8 cellular contexts compared by ENCODE assay signal in the genomic region with DNA sequence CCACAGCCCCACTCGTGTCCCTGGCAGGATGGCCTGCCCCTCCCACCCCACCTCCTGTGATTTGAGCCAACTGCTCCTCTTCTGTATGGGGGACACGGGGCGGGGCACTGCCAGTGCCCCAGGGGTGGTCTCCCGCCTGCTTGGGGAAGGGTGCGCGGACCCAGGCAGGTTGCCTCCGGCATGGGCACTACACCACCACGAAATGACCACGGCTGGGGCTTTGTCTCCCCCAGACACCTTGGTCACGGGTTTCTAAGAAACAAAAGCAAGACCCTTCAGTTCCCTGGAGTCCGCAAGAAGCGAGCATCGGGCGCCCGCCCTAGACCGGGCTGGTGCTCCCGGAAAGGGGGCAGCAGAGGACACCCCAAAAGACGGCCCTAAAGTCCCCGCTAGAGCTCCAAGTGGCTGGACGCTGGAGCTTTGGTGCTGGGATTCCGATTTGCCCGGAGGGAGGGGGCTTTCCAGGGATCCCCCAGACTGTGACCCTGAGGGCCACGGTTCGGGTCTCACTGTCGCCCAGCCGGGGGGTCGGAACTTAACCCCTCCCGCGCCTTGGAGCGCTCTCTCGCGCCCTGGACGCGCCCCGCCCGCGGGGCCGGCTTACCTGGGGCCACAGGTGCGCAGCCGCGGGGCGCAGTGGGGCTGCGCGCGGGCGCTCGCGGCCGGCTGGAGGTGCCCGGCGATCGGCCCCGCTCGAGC.
DNase-seq lines count a peak whose midpoint lies in the region; FAIRE-seq and TF ChIP-seq lines count a peak whose summit lies in the region.

No MANE protein-coding gene starts in this region.

- 1% methylated on average over 46 to 53 of the region's 54 CpGs for WGBS in GM23248 (ENCODE audit: low coverage in 1 of 2, low lambda C conversion rate in 2 of 2, missing lambda C conversion rate in 2 of 2), 2 experiments
- 3 to 6% (median 4%) methylated on average over 43 to 54 of the region's 54 CpGs for WGBS in small intestine, 3 donors

- in situ Hi-C loops in GM23248 (cut with MboI), result no loop called here

- H3K9me2 ChIP-seq in GM23248 (ENCODE audit: insufficient read depth), result no peaks in the 10 kb centered on the region

- no peak overlapping the region for H3K27ac Mint-ChIP-seq in activated naive CD4-positive, alpha-beta T cell treated with anti-CD3 and anti-CD28 coated beads for 36 hours

- H3K9ac ChIP-seq in GM23248, result peak overlapping the region; percentile 47
- peak overlapping the region; percentile 10 to 79 for H3K9ac ChIP-seq in kidney (ENCODE audit: low read length in 2 of 2)

- H3K9me3 Mint-ChIP-seq in activated naive CD4-positive, alpha-beta T cell treated with anti-CD3 and anti-CD28 coated beads for 36 hours, result no peaks in the 10 kb centered on the region

- H3K9me3 ChIP-seq in GM23248 (ENCODE audit: low read depth) (no peaks in the 10 kb centered on the region), kidney (ENCODE audit: control insufficient read depth in 1 of 2, low read length in 2 of 2) (no peaks in the 10 kb centered on the region), small intestine (ENCODE audit: control insufficient read depth, low read depth) (no peaks in the 10 kb centered on the region)

- peak overlapping the region; percentile 69 for H3K4me2 ChIP-seq in GM23248 (ENCODE audit: unreplicated experiment)

- H3K27ac ChIP-seq in GM23248 (no peak overlapping the region), kidney (ENCODE audit: low read depth in 2 of 2, low read length in 2 of 2) (peak overlapping the region; percentile 16 to 28), small intestine (ENCODE audit: low read depth in 1 of 2, low read length in 1 of 2) (no peak overlapping the region)

- H3K79me2 ChIP-seq in GM23248 (ENCODE audit: insufficient read depth), result no peaks in the 10 kb centered on the region

- H3K4me3 ChIP-seq in GM23248 (peak overlapping the region; percentile 71), bronchial epithelial cell (ENCODE audit: low read depth, low read length) (peak overlapping the region; percentile 49), kidney (ENCODE audit: low read length in 2 of 2) (peak overlapping the region; percentile 66 to 67), small intestine (ENCODE audit: low read depth in 1 of 2, low read length in 2 of 2) (peak overlapping the region; percentile 2 to 45)

- FAIRE-seq in bronchial epithelial cell (lab: Jason Lieb, UNC), result no peak
- no peak for FAIRE-seq in kidney (lab: Jason Lieb, UNC)
- FAIRE-seq in small intestine (lab: Jason Lieb, UNC), result no peak

- DNase-seq in GM23248, result peak; percentile 38
- DNase-seq in bronchial epithelial cell (ENCODE audit: low read depth), result no peak
- peak; percentile 70 for DNase-seq in kidney
- DNase-seq in small intestine, result no peak
- DNase-seq in foreskin melanocyte, result no peak
- no peak for DNase-seq in SKM-1 (lab: John Stamatoyannopoulos, UW; ENCODE audit: unreplicated experiment)
- DNase-seq in KG1 (lab: John Stamatoyannopoulos, UW), result no peak
- DNase-seq in activated naive CD4-positive, alpha-beta T cell treated with anti-CD3 and anti-CD28 coated beads for 36 hours, result no peak

- no peaks in the 10 kb centered on the region for H4K20me1 ChIP-seq in GM23248 (ENCODE audit: insufficient read depth)

- H2AFZ ChIP-seq in GM23248, result peak overlapping the region; percentile 54

- H3K4me1 Mint-ChIP-seq in activated naive CD4-positive, alpha-beta T cell treated with anti-CD3 and anti-CD28 coated beads for 36 hours (ENCODE audit: low read depth), result peaks cover 2% of the 10 kb centered on the region

- peaks cover 10% of the 10 kb centered on the region; the same call in 1 of the 2 replicates for H3F3A ChIP-seq in GM23248 (ENCODE audit: insufficient read depth)

- TF ChIP-seq CTCF in bronchial epithelial cell (IDR thresholded peaks at IDR 0.05; ENCODE audit: insufficient read depth, low read length, severe bottlenecking), result no peak
- no peak for TF ChIP-seq CTCF in kidney (IDR thresholded peaks at IDR 0.05; ENCODE audit: borderline replicate concordance, extremely low read depth, insufficient read depth)

- H3K27me3 Mint-ChIP-seq in activated naive CD4-positive, alpha-beta T cell treated with anti-CD3 and anti-CD28 coated beads for 36 hours (ENCODE audit: low read depth), result peaks cover 48% of the 10 kb centered on the region

- CTCF ChIA-PET in activated naive CD4-positive, alpha-beta T cell treated with anti-CD3 and anti-CD28 coated beads for 36 hours (lab: Charles Lee), result no interaction called here

- intact Hi-C loops in kidney (cut with DNase I), result no loop called here
- intact Hi-C loops in activated naive CD4-positive, alpha-beta T cell treated with anti-CD3 and anti-CD28 coated beads for 36 hours (cut with micrococcal nuclease), result no loop called here

- H3K4me1 ChIP-seq in GM23248 (ENCODE audit: insufficient read depth) (peaks cover 15% of the 10 kb centered on the region), kidney (ENCODE audit: control insufficient read depth in 1 of 2, insufficient read depth in 1 of 2, low read depth in 1 of 2, low read length in 2 of 2) (peaks cover 16 to 20% of the 10 kb centered on the region in 2 donors), small intestine (ENCODE audit: control insufficient read depth in 2 of 2, insufficient read depth in 1 of 2, low read depth in 1 of 2, low read length in 1 of 2) (peaks cover 0 to 4% of the 10 kb centered on the region in 2 donors)

- H3K36me3 Mint-ChIP-seq in activated naive CD4-positive, alpha-beta T cell treated with anti-CD3 and anti-CD28 coated beads for 36 hours (ENCODE audit: low read depth), result no peaks in the 10 kb centered on the region

- no peaks in the 10 kb centered on the region for H3K36me3 ChIP-seq in GM23248 (ENCODE audit: low read depth)
- no peaks in the 10 kb centered on the region for H3K36me3 ChIP-seq in bronchial epithelial cell (ENCODE audit: control insufficient read depth, insufficient read depth, low read length)
- no peaks in the 10 kb centered on the region for H3K36me3 ChIP-seq in kidney (ENCODE audit: control insufficient read depth in 1 of 2, insufficient read depth in 2 of 2, low read length in 2 of 2)
- H3K36me3 ChIP-seq in small intestine (ENCODE audit: control insufficient read depth in 2 of 2, insufficient read depth in 2 of 2, low read length in 2 of 2), result no peaks in the 10 kb centered on the region

- H3K27me3 ChIP-seq in GM23248 (replicated peaks; ENCODE audit: insufficient read depth), result peaks cover 30% of the 10 kb centered on the region
- H3K27me3 ChIP-seq in bronchial epithelial cell (ENCODE audit: control insufficient read depth, insufficient read depth, low read length), result no peaks in the 10 kb centered on the region
- H3K27me3 ChIP-seq in small intestine (ENCODE audit: control insufficient read depth in 2 of 2, insufficient read depth in 2 of 2, low read length in 2 of 2), result peaks cover 0 to 2% of the 10 kb centered on the region in 2 donors

- no peak overlapping the region for H3K4me3 Mint-ChIP-seq in activated naive CD4-positive, alpha-beta T cell treated with anti-CD3 and anti-CD28 coated beads for 36 hours

Comparison
In these comparisons a context has a peak if more than half of its experiments do, and no peak if none do; other contexts are left out.
1. DNase-seq: peak in GM23248 (single experiment) and kidney (single experiment); none in bronchial epithelial cell (single experiment), small intestine (single experiment), foreskin melanocyte (single experiment), SKM-1 (single experiment), KG1 (single experiment) and activated naive CD4-positive, alpha-beta T cell treated with anti-CD3 and anti-CD28 coated beads for 36 hours (single experiment).
2. H3K27ac ChIP-seq: peak in kidney (2 of 2); none in GM23248 (single experiment) and small intestine (0 of 2).
3. Peak in every context shown above with its lines, with median percentiles within 50 percentile points of each other: H3K4me3 ChIP-seq.